1 cellular context compared by ENCODE assay signal in the genomic region with DNA sequence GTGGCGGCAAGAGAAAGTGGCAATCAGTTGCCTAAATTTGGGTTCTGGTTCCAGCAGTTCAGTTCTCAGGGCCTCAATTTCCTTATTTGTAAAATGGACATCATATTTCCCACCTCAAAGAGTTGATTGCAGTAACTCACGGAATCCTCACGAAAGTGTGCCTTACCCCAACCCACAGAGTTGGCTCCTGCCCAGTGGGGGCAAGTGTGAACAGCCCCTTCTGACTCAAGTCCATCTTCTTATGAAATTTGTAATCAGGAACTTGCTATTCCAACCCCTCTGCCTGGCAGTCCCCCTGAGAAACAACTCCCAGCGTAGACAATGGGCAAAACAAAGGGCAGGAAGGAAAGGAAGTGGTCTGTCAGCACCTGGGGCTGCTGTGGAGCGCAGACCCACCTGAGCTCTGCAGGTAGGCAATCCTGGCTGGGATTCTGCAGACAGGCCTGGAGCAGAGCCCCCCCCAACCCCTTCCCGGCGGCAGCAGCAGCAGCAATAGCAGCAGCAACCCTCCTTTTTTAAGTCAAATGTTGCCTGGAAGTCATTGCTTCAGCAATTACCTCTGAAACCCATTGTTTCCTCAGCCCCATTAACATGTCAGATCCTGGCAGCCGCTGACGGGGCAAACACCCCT.
TF ChIP-seq lines count a peak whose summit lies in the region.

No MANE protein-coding gene starts in this region.

TF ChIP-seq in WTC11, 78 proteins besides CTCF, POLR2A, EP300 and RAD21 (continued from another document and continues in another):
- TF ChIP-seq, protein P1, sequence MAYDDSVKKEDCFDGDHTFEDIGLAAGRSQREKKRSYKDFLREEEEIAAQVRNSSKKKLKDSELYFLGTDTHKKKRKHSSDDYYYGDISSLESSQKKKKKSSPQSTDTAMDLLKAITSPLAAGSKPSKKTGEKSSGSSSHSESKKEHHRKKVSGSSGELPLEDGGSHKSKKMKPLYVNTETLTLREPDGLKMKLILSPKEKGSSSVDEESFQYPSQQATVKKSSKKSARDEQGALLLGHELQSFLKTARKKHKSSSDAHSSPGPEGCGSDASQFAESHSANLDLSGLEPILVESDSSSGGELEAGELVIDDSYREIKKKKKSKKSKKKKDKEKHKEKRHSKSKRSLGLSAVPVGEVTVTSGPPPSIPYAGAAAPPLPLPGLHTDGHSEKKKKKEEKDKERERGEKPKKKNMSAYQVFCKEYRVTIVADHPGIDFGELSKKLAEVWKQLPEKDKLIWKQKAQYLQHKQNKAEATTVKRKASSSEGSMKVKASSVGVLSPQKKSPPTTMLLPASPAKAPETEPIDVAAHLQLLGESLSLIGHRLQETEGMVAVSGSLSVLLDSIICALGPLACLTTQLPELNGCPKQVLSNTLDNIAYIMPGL (CRISPR knock-in tag; IDR thresholded peaks at IDR 0.05): no peak
- TF ChIP-seq, protein P2, sequence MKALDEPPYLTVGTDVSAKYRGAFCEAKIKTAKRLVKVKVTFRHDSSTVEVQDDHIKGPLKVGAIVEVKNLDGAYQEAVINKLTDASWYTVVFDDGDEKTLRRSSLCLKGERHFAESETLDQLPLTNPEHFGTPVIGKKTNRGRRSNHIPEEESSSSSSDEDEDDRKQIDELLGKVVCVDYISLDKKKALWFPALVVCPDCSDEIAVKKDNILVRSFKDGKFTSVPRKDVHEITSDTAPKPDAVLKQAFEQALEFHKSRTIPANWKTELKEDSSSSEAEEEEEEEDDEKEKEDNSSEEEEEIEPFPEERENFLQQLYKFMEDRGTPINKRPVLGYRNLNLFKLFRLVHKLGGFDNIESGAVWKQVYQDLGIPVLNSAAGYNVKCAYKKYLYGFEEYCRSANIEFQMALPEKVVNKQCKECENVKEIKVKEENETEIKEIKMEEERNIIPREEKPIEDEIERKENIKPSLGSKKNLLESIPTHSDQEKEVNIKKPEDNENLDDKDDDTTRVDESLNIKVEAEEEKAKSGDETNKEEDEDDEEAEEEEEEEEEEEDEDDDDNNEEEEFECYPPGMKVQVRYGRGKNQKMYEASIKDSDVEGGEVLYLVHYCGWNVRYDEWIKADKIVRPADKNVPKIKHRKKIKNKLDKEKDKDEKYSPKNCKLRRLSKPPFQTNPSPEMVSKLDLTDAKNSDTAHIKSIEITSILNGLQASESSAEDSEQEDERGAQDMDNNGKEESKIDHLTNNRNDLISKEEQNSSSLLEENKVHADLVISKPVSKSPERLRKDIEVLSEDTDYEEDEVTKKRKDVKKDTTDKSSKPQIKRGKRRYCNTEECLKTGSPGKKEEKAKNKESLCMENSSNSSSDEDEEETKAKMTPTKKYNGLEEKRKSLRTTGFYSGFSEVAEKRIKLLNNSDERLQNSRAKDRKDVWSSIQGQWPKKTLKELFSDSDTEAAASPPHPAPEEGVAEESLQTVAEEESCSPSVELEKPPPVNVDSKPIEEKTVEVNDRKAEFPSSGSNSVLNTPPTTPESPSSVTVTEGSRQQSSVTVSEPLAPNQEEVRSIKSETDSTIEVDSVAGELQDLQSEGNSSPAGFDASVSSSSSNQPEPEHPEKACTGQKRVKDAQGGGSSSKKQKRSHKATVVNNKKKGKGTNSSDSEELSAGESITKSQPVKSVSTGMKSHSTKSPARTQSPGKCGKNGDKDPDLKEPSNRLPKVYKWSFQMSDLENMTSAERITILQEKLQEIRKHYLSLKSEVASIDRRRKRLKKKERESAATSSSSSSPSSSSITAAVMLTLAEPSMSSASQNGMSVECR (CRISPR knock-in tag; IDR thresholded peaks at IDR 0.05; ENCODE audit: borderline replicate concordance): peak; percentile 62; the same call in 1 of the 2 replicates
- TF ChIP-seq PRRX2 (CRISPR knock-in tag; IDR thresholded peaks at IDR 0.05): no peak
- no peak for TF ChIP-seq GABPB1 (CRISPR knock-in tag; IDR thresholded peaks at IDR 0.05)
- peak; percentile 82 for TF ChIP-seq TP53 (CRISPR knock-in tag; IDR thresholded peaks at IDR 0.05)
- TF ChIP-seq, protein P3, sequence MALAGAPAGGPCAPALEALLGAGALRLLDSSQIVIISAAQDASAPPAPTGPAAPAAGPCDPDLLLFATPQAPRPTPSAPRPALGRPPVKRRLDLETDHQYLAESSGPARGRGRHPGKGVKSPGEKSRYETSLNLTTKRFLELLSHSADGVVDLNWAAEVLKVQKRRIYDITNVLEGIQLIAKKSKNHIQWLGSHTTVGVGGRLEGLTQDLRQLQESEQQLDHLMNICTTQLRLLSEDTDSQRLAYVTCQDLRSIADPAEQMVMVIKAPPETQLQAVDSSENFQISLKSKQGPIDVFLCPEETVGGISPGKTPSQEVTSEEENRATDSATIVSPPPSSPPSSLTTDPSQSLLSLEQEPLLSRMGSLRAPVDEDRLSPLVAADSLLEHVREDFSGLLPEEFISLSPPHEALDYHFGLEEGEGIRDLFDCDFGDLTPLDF (CRISPR knock-in tag; IDR thresholded peaks at IDR 0.05): no peak
- TF ChIP-seq, protein P4, sequence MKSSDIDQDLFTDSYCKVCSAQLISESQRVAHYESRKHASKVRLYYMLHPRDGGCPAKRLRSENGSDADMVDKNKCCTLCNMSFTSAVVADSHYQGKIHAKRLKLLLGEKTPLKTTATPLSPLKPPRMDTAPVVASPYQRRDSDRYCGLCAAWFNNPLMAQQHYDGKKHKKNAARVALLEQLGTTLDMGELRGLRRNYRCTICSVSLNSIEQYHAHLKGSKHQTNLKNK (CRISPR knock-in tag; IDR thresholded peaks at IDR 0.05): no peak
- TF ChIP-seq FOXK1 (CRISPR knock-in tag; IDR thresholded peaks at IDR 0.05): peak; percentile 89
- no peak for TF ChIP-seq ELF4 (CRISPR knock-in tag; IDR thresholded peaks at IDR 0.05; ENCODE audit: low read depth)
- no peak for TF ChIP-seq EMX1 (CRISPR knock-in tag; IDR thresholded peaks at IDR 0.05)
- 0 out of 2 replicates have a peak, but pooled peaks have one; percentile 67 for TF ChIP-seq KAT7 (CRISPR knock-in tag; IDR thresholded peaks at IDR 0.05; ENCODE audit: borderline replicate concordance)
- TF ChIP-seq CBFB (CRISPR knock-in tag; IDR thresholded peaks at IDR 0.05; ENCODE audit: low read depth): peak; percentile 93
- TF ChIP-seq, protein P5, sequence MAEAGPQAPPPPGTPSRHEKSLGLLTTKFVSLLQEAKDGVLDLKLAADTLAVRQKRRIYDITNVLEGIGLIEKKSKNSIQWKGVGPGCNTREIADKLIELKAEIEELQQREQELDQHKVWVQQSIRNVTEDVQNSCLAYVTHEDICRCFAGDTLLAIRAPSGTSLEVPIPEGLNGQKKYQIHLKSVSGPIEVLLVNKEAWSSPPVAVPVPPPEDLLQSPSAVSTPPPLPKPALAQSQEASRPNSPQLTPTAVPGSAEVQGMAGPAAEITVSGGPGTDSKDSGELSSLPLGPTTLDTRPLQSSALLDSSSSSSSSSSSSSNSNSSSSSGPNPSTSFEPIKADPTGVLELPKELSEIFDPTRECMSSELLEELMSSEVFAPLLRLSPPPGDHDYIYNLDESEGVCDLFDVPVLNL (CRISPR knock-in tag; IDR thresholded peaks at IDR 0.05; ENCODE audit: borderline replicate concordance, low read depth): no peak
- TF ChIP-seq CREB1 (CRISPR knock-in tag; IDR thresholded peaks at IDR 0.05): no peak
- TF ChIP-seq ZNF263 (CRISPR knock-in tag; IDR thresholded peaks at IDR 0.05; ENCODE audit: low read depth): no peak
- TF ChIP-seq, protein P6, sequence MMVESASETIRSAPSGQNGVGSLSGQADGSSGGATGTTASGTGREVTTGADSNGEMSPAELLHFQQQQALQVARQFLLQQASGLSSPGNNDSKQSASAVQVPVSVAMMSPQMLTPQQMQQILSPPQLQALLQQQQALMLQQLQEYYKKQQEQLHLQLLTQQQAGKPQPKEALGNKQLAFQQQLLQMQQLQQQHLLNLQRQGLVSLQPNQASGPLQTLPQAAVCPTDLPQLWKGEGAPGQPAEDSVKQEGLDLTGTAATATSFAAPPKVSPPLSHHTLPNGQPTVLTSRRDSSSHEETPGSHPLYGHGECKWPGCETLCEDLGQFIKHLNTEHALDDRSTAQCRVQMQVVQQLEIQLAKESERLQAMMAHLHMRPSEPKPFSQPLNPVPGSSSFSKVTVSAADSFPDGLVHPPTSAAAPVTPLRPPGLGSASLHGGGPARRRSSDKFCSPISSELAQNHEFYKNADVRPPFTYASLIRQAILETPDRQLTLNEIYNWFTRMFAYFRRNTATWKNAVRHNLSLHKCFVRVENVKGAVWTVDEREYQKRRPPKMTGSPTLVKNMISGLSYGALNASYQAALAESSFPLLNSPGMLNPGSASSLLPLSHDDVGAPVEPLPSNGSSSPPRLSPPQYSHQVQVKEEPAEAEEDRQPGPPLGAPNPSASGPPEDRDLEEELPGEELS (CRISPR knock-in tag; IDR thresholded peaks at IDR 0.05): peak; percentile 85
- TF ChIP-seq, protein P7, sequence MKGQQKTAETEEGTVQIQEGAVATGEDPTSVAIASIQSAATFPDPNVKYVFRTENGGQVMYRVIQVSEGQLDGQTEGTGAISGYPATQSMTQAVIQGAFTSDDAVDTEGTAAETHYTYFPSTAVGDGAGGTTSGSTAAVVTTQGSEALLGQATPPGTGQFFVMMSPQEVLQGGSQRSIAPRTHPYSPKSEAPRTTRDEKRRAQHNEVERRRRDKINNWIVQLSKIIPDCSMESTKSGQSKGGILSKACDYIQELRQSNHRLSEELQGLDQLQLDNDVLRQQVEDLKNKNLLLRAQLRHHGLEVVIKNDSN (CRISPR knock-in tag; IDR thresholded peaks at IDR 0.05): peak; percentile 52; the same call in 1 of the 2 replicates
- TF ChIP-seq, protein P8, sequence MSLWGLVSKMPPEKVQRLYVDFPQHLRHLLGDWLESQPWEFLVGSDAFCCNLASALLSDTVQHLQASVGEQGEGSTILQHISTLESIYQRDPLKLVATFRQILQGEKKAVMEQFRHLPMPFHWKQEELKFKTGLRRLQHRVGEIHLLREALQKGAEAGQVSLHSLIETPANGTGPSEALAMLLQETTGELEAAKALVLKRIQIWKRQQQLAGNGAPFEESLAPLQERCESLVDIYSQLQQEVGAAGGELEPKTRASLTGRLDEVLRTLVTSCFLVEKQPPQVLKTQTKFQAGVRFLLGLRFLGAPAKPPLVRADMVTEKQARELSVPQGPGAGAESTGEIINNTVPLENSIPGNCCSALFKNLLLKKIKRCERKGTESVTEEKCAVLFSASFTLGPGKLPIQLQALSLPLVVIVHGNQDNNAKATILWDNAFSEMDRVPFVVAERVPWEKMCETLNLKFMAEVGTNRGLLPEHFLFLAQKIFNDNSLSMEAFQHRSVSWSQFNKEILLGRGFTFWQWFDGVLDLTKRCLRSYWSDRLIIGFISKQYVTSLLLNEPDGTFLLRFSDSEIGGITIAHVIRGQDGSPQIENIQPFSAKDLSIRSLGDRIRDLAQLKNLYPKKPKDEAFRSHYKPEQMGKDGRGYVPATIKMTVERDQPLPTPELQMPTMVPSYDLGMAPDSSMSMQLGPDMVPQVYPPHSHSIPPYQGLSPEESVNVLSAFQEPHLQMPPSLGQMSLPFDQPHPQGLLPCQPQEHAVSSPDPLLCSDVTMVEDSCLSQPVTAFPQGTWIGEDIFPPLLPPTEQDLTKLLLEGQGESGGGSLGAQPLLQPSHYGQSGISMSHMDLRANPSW (CRISPR knock-in tag; conservative IDR thresholded peaks at IDR 0.05; ENCODE audit: low read depth): no peak
- TF ChIP-seq IRF2 (CRISPR knock-in tag; IDR thresholded peaks at IDR 0.05; ENCODE audit: borderline replicate concordance, low read depth): no peak
- TF ChIP-seq CREM (CRISPR knock-in tag; IDR thresholded peaks at IDR 0.05): no peak
- TF ChIP-seq MYBL2 (CRISPR knock-in tag; IDR thresholded peaks at IDR 0.05): no peak
- TF ChIP-seq FOXP1 (CRISPR knock-in tag; IDR thresholded peaks at IDR 0.05; ENCODE audit: borderline replicate concordance): peak; percentile 77; the same call in 1 of the 2 replicates
- TF ChIP-seq, protein P9, sequence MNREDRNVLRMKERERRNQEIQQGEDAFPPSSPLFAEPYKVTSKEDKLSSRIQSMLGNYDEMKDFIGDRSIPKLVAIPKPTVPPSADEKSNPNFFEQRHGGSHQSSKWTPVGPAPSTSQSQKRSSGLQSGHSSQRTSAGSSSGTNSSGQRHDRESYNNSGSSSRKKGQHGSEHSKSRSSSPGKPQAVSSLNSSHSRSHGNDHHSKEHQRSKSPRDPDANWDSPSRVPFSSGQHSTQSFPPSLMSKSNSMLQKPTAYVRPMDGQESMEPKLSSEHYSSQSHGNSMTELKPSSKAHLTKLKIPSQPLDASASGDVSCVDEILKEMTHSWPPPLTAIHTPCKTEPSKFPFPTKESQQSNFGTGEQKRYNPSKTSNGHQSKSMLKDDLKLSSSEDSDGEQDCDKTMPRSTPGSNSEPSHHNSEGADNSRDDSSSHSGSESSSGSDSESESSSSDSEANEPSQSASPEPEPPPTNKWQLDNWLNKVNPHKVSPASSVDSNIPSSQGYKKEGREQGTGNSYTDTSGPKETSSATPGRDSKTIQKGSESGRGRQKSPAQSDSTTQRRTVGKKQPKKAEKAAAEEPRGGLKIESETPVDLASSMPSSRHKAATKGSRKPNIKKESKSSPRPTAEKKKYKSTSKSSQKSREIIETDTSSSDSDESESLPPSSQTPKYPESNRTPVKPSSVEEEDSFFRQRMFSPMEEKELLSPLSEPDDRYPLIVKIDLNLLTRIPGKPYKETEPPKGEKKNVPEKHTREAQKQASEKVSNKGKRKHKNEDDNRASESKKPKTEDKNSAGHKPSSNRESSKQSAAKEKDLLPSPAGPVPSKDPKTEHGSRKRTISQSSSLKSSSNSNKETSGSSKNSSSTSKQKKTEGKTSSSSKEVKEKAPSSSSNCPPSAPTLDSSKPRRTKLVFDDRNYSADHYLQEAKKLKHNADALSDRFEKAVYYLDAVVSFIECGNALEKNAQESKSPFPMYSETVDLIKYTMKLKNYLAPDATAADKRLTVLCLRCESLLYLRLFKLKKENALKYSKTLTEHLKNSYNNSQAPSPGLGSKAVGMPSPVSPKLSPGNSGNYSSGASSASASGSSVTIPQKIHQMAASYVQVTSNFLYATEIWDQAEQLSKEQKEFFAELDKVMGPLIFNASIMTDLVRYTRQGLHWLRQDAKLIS (CRISPR knock-in tag; IDR thresholded peaks at IDR 0.05; ENCODE audit: borderline replicate concordance): peak; percentile 85; the same call in 1 of the 2 replicates
- no peak for TF ChIP-seq ATF1 (CRISPR knock-in tag; IDR thresholded peaks at IDR 0.05)
- TF ChIP-seq, protein P10, sequence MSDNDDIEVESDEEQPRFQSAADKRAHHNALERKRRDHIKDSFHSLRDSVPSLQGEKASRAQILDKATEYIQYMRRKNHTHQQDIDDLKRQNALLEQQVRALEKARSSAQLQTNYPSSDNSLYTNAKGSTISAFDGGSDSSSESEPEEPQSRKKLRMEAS (CRISPR knock-in tag; IDR thresholded peaks at IDR 0.05): peak; percentile 58; the same call in 1 of the 2 replicates
- no peak for TF ChIP-seq NFYB (CRISPR knock-in tag; conservative IDR thresholded peaks at IDR 0.05; ENCODE audit: low read depth)
- 0 out of 2 replicates have a peak, but pooled peaks have one; percentile 15 for TF ChIP-seq ZNF671 (CRISPR knock-in tag; IDR thresholded peaks at IDR 0.05)
- 0 out of 2 replicates have a peak, but pooled peaks have one; percentile 46 for TF ChIP-seq ZNF423 (CRISPR knock-in tag; IDR thresholded peaks at IDR 0.05)
- TF ChIP-seq, protein P11, sequence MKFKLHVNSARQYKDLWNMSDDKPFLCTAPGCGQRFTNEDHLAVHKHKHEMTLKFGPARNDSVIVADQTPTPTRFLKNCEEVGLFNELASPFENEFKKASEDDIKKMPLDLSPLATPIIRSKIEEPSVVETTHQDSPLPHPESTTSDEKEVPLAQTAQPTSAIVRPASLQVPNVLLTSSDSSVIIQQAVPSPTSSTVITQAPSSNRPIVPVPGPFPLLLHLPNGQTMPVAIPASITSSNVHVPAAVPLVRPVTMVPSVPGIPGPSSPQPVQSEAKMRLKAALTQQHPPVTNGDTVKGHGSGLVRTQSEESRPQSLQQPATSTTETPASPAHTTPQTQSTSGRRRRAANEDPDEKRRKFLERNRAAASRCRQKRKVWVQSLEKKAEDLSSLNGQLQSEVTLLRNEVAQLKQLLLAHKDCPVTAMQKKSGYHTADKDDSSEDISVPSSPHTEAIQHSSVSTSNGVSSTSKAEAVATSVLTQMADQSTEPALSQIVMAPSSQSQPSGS (CRISPR knock-in tag; IDR thresholded peaks at IDR 0.05; ENCODE audit: borderline replicate concordance, low read depth): no peak
- TF ChIP-seq ZNF121 (CRISPR knock-in tag; IDR thresholded peaks at IDR 0.05): 0 out of 2 replicates have a peak, but pooled peaks have one; percentile 27
